8 cellular contexts compared by ENCODE assay signal in genomic region chr17:16415031-16415924, GRCh38. TPM values are rescaled to one million over a fixed set of nuclear protein-coding genes. Genes with fewer than 3 reads are reported as not detected.
A peak's percentile ranks its signal among the peaks of the same experiment; 100 is the strongest.
DNase-seq lines count a peak whose midpoint lies in the region; ATAC-seq, FAIRE-seq and TF ChIP-seq lines count a peak whose summit lies in the region.

TSS of gene TRPV2 (plus strand) at chr17:16415571. CDS start at chr17:16417669, 2,098 bp downstream.

- H3K36me3 ChIP-seq in KOPT-K1 (ENCODE audit: insufficient read depth, low read length), result peaks cover 29% of the 10 kb centered on the region
- H3K36me3 ChIP-seq in psoas muscle (ENCODE audit: insufficient read depth in 1 of 2, low read depth in 1 of 2), result no peaks in the 10 kb centered on the region

- H3K27ac ChIP-seq in A549 (peak within 1 kb of the TSS in 1 of 2 experiments; percentile 39; a peak in 3 of 6 replicates), KOPT-K1 (ENCODE audit: low read depth, low read length, poor library complexity, severe bottlenecking) (peak within 1 kb of the TSS; percentile 98), psoas muscle (peak within 1 kb of the TSS; percentile 71)

- CTCF ChIA-PET in A549 (lab: Yijun Ruan, JAX), result interaction anchor here (0.6 to 7.4 kb wide), 19 partner anchors 8 to 1788 kb away, joined by 3 to 69 read pairs (median 3); partner anchors contain the start of gene CENPV

- POLR2A ChIA-PET in A549 (lab: Yijun Ruan, JAX), result interaction anchor here (1.1 to 3.0 kb wide), 3 partner anchors 13 to 34 kb away, joined by 3 to 15 read pairs (median 5); partner anchors contain the start of gene UBB

- TF ChIP-seq CTCF in A549 (IDR thresholded peaks at IDR 0.05) (peak; percentile 46), foreskin fibroblast (IDR thresholded peaks at IDR 0.05; ENCODE audit: low read depth, low read length) (no peak), psoas muscle (IDR thresholded peaks at IDR 0.05) (peak; percentile 39)

- H3K9me3 ChIP-seq in A549 (no peaks in the 10 kb centered on the region), KOPT-K1 (ENCODE audit: insufficient read depth, low read length, poor library complexity, severe bottlenecking) (no peaks in the 10 kb centered on the region), psoas muscle (no peaks in the 10 kb centered on the region)

- H3K4me2 ChIP-seq in A549, result no peak within 1 kb of the TSS

- no peak for TF ChIP-seq POLR2A in A549 (IDR thresholded peaks at IDR 0.05; ENCODE audit: low read length)

- no peak for FAIRE-seq in A549 (lab: Jason Lieb, UNC)
- FAIRE-seq in frontal cortex (lab: Jason Lieb, UNC), result no peak

- TF ChIP-seq EP300 in A549 (IDR thresholded peaks at IDR 0.05), result no peak

- ATAC-seq in A549, result peak; percentile 40 to 81; a peak in 3 of 6 replicates
- ATAC-seq in GM19035 (IDR thresholded peaks at IDR 0.05; ENCODE audit: unreplicated experiment), result peak; percentile 45
- peak; percentile 41 to 73 (median 72) for ATAC-seq in psoas muscle

- peak; percentile 29 to 55; a peak in 4 of 5 replicates for TF ChIP-seq RAD21 in A549 (conservative IDR thresholded peaks at IDR 0.05 in 1 of 2, IDR thresholded peaks at IDR 0.05 in 1 of 2)

- DNase-seq in A549 (ENCODE audit: low read depth in 1 of 2, low spot score in 1 of 2) (peak; percentile 53 to 55), activated T-cell treated with anti-CD3 and anti-CD28 coated beads for 4 hours (peak; percentile 19), foreskin fibroblast (no peak), psoas muscle (peak in 1 of 2 donors; percentile 56), frontal cortex (ENCODE audit: low spot score in 2 of 2) (no peak), occipital lobe (lab: John Stamatoyannopoulos, UW) (no peak)

- no peak within 1 kb of the TSS for H3K4me3 ChIP-seq in A549
- peak within 1 kb of the TSS; percentile 59 to 63 for H3K4me3 ChIP-seq in foreskin fibroblast (ENCODE audit: low read depth in 1 of 2, low read length in 2 of 2)
- peak within 1 kb of the TSS; percentile 67 for H3K4me3 ChIP-seq in psoas muscle

- 71% methylated on average over 20 of the region's 21 CpGs for WGBS in A549 (ENCODE audit: missing lambda C conversion rate)
- 15 to 28% (median 22%) methylated on average over 18 to 21 of the region's 21 CpGs for WGBS in psoas muscle, 3 donors

- intact Hi-C loops in psoas muscle (cut with DNase I), result loop anchor here in 1 of 2 donors (2.0 kb wide), 1 partner anchor 28 kb away; no protein-coding TSS in a partner anchor

- H3K4me1 ChIP-seq in A549 (peaks cover 22% of the 10 kb centered on the region), psoas muscle (no peaks in the 10 kb centered on the region)

- no peaks in the 10 kb centered on the region for H3K27me3 ChIP-seq in psoas muscle (ENCODE audit: insufficient read depth in 3 of 3, low read length in 2 of 3)

TF ChIP-seq in A549, 52 proteins besides CTCF, POLR2A, EP300 and RAD21:
- no peak for TF ChIP-seq PBX3 (IDR thresholded peaks at IDR 0.05)
- TF ChIP-seq SMC3 (IDR thresholded peaks at IDR 0.05), result peak; percentile 39; the same call in 2 of the 3 replicates

RNA-seq across cellular contexts. Expression of gene TRPV2, which starts in this region (rescaled TPM):
- polyA plus RNA-seq in A549 (2011; rRNA removed) (0.31 and 0.60 TPM in 2 replicates), A549 (2017; fragmentation: RNase III; extraction: RNeasy Plus Mini Kit Qiagen cat#74134 plus additional on column Dnase treatment) (0.35 to 0.62 TPM (median 0.61 TPM) in 3 replicates), psoas muscle (1 to 10 TPM; 1.6 to 3.8 (median 3.4) TPM)
- 0.87 and 1.1 TPM in 2 replicates for polyA plus RNA-seq in A549 (2012; cell fraction: cytosol; rRNA removed)
- 0.86 and 1.7 TPM in 2 replicates for polyA plus RNA-seq in A549 (2012; cell fraction: nucleus; rRNA removed)
- polyA minus RNA-seq in A549 (2011; rRNA and poly(A)+ RNA removed), result 0.37 and 0.73 TPM in 2 replicates
- total RNA-seq in psoas muscle (10 to 100 TPM in 1 of 4 donors, 1 to 10 TPM in 3; 3.9 to 10.3 (median 6.7) TPM), frontal cortex (2.4 TPM), occipital lobe (2.0 TPM)

Comparison
In these comparisons a context has a peak if more than half of its experiments do, and no peak if none do; other contexts are left out.
1. DNase-seq: peak in A549 (2 of 2) and activated T-cell treated with anti-CD3 and anti-CD28 coated beads for 4 hours (single experiment); none in foreskin fibroblast (0 of 2), frontal cortex (0 of 2) and occipital lobe (single experiment).
2. Peak in every context shown above with its lines, with median percentiles within 50 percentile points of each other: ATAC-seq.